ENCODE assay signal across 8 cellular contexts in the genomic region with DNA sequence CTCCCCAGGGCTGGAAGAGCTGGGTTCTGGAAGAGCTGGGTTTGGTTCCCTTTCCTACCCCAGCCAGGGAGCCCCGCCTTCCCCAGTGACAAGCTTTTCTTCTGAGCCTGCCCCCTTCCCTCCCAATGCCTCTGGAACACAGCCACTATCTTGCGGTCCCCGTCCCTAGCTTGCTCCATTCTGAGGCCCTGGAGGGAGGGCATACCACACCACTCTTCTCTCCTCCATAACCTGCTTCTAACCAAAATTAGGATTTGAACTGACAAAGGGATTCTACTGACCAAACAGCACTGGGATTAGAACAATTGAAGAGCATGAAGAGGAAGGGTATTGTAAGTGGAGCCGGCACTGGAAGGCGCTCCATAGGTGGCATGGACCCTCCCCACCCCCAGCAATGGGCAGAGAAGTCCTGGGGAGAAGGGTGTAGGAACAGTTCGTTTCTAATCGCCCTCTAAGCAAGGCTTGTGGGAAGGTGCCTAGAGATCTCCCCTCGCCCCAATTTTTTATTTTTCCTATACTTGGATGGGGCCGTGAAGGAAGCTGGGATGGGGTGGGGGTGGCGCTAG. TPM values are rescaled to one million over a fixed set of nuclear protein-coding genes. Genes with fewer than 3 reads are reported as not detected.
A peak's percentile ranks its signal among the peaks of the same experiment; 100 is the strongest.
DNase-seq lines count a peak whose midpoint lies in the region; ATAC-seq and TF ChIP-seq lines count a peak whose summit lies in the region.

No MANE protein-coding gene starts in this region.

- peaks cover 4 to 49% (median 43%) of the 10 kb centered on the region in 11 experiments; a peak in 19 of 22 replicates for H4K20me1 ChIP-seq in BLaER1 treated with 17β-estradiol and CSF1 and Interleukin-3, amounts not matched to agents 10 nM and 100 nM
- no peaks in the 10 kb centered on the region for H4K20me1 ChIP-seq in SU-DHL-6 (ENCODE audit: low read depth, low read length)

- H3K27me3 Mint-ChIP-seq in endothelial cell (ENCODE audit: unreplicated experiment), result peaks cover 10% of the 10 kb centered on the region

- CTCF ChIA-PET in HEK293 (lab: Yijun Ruan, JAX), result interaction anchor here (1.1 to 4.3 kb wide), 3 partner anchors 9 to 153 kb away, joined by 4 to 88 read pairs (median 56); no protein-coding TSS in a partner anchor

- peak overlapping the region; percentile 85 to 99 (median 94) for H3K4me2 ChIP-seq in BLaER1 treated with 17β-estradiol and CSF1 and Interleukin-3, amounts not matched to agents 10 nM and 100 nM
- H3K4me2 ChIP-seq in SU-DHL-6 (ENCODE audit: low read depth, low read length, poor library complexity, severe bottlenecking), result peak overlapping the region; percentile 66

- TF ChIP-seq POLR2A in tibial nerve (IDR thresholded peaks at IDR 0.05), result peak in 1 of 2 donors; percentile 21

- H3K27me3 ChIP-seq in BLaER1 treated with 17β-estradiol and CSF1 and Interleukin-3, amounts not matched to agents 10 nM and 100 nM, result no peaks in the 10 kb centered on the region
- H3K27me3 ChIP-seq in SU-DHL-6 (ENCODE audit: low read length) (no peaks in the 10 kb centered on the region), tibial nerve (no peaks in the 10 kb centered on the region)

- DNase-seq in endothelial cell (ENCODE audit: low spot score) (peak; percentile 20), middle frontal gyrus (ENCODE audit: extremely low spot score, low spot score) (peak; percentile 37), tibial nerve (ENCODE audit: low spot score in 2 of 2) (peak in 1 of 2 donors; percentile 56), NCI-H1092 (lab: John Stamatoyannopoulos, UW) (no peak)

- no peaks in the 10 kb centered on the region; the same call in 1 of the 2 replicates for H3K79me2 ChIP-seq in SU-DHL-6 (ENCODE audit: insufficient read depth, low read length)

- peaks cover 19% of the 10 kb centered on the region for H3K36me3 Mint-ChIP-seq in endothelial cell (ENCODE audit: low read depth, unreplicated experiment)

- peak overlapping the region; percentile 82 to 92 (median 87) for H3K9ac ChIP-seq in BLaER1 treated with 17β-estradiol and CSF1 and Interleukin-3, amounts not matched to agents 10 nM and 100 nM
- H3K9ac ChIP-seq in SU-DHL-6 (ENCODE audit: low read length), result peak overlapping the region; percentile 67

- 2 to 5% methylated on average over 9 to 10 of the region's 10 CpGs for WGBS in tibial nerve, 2 donors

- H3K4me1 ChIP-seq in BLaER1 treated with 17β-estradiol and CSF1 and Interleukin-3, amounts not matched to agents 10 nM and 100 nM, result peaks cover 39 to 51% (median 46%) of the 10 kb centered on the region in 10 experiments
- no peaks in the 10 kb centered on the region for H3K4me1 ChIP-seq in HEK293 (ENCODE audit: control insufficient read depth, insufficient read depth, low read length)
- H3K4me1 ChIP-seq in tibial nerve, result peaks cover 0 to 34% (median 12%) of the 10 kb centered on the region in 4 donors

- no peaks in the 10 kb centered on the region for H3K9me2 ChIP-seq in SU-DHL-6 (replicated peaks; ENCODE audit: insufficient read depth, low read length)

- H3K27ac Mint-ChIP-seq in endothelial cell (ENCODE audit: unreplicated experiment), result no peak overlapping the region

- peak in 1 of 2 donors; percentile 15 for TF ChIP-seq EP300 in tibial nerve (IDR thresholded peaks at IDR 0.05)

- H3K4me3 ChIP-seq in BLaER1 treated with 17β-estradiol and CSF1 and Interleukin-3, amounts not matched to agents 10 nM and 100 nM, result peak overlapping the region; percentile 66 to 87 (median 81)
- H3K4me3 ChIP-seq in HEK293 (ENCODE audit: low read depth, low read length), result peak overlapping the region; percentile 31; the same call in 1 of the 2 replicates
- peak overlapping the region; percentile 59 for H3K4me3 ChIP-seq in SU-DHL-6 (ENCODE audit: insufficient read depth, low read length, poor library complexity, severe bottlenecking)
- peak overlapping the region; percentile 66 to 75 (median 71) for H3K4me3 ChIP-seq in tibial nerve

- H3K9me3 Mint-ChIP-seq in endothelial cell (ENCODE audit: unreplicated experiment), result no peaks in the 10 kb centered on the region

- no peaks in the 10 kb centered on the region for H3F3A ChIP-seq in SU-DHL-6 (ENCODE audit: insufficient read depth)

- POLR2A ChIA-PET in HEK293 (lab: Yijun Ruan, JAX), result interaction anchor here (3.2 kb wide), 1 partner anchor 51 kb away, joined by 17 read pairs; the partner anchor contains the start of gene CLSPN

- peak overlapping the region; percentile 92 for H3K4me3 Mint-ChIP-seq in endothelial cell (ENCODE audit: unreplicated experiment)

- TF ChIP-seq CTCF in HEK293 (tag by site-specific recombination; IDR thresholded peaks at IDR 0.05) (no peak), SU-DHL-6 (IDR thresholded peaks at IDR 0.05; ENCODE audit: insufficient read depth, low read length, poor library complexity, severe bottlenecking) (no peak), endothelial cell (IDR thresholded peaks at IDR 0.05; ENCODE audit: unreplicated experiment) (no peak), tibial nerve (IDR thresholded peaks at IDR 0.05) (no peak)

- no peaks in the 10 kb centered on the region for H3K9me3 ChIP-seq in BLaER1 treated with 17β-estradiol and CSF1 and Interleukin-3, amounts not matched to agents 10 nM and 100 nM (replicated peaks in 1 of 11)
- H3K9me3 ChIP-seq in HEK293 (ENCODE audit: control insufficient read depth, insufficient read depth, low read depth, low read length) (no peaks in the 10 kb centered on the region), SU-DHL-6 (ENCODE audit: insufficient read depth, low read length) (no peaks in the 10 kb centered on the region), tibial nerve (no peaks in the 10 kb centered on the region)

- H2AFZ ChIP-seq in SU-DHL-6 (ENCODE audit: low read depth, low read length, severe bottlenecking), result peak overlapping the region; percentile 77

- peaks cover 24% of the 10 kb centered on the region for H3K4me1 Mint-ChIP-seq in endothelial cell (ENCODE audit: unreplicated experiment)

- peaks cover 15 to 35% (median 31%) of the 10 kb centered on the region in 11 experiments; a peak in 21 of 22 replicates for H3K36me3 ChIP-seq in BLaER1 treated with 17β-estradiol and CSF1 and Interleukin-3, amounts not matched to agents 10 nM and 100 nM
- peaks cover 0 to 48% of the 10 kb centered on the region in 2 experiments; a peak in 1 of 3 replicates for H3K36me3 ChIP-seq in HEK293 (ENCODE audit: control insufficient read depth in 2 of 2, insufficient read depth in 1 of 2, low read length in 2 of 2)
- H3K36me3 ChIP-seq in SU-DHL-6 (ENCODE audit: low read length), result no peaks in the 10 kb centered on the region
- peaks cover 0 to 31% (median 0%) of the 10 kb centered on the region in 3 donors for H3K36me3 ChIP-seq in tibial nerve

- H3K27ac ChIP-seq in BLaER1 treated with 17β-estradiol and CSF1 and Interleukin-3, amounts not matched to agents 10 nM and 100 nM, result peak overlapping the region; percentile 70 to 92 (median 87); a peak in 21 of 22 replicates
- H3K27ac ChIP-seq in HEK293 (ENCODE audit: extremely low read depth, low read depth, low read length) (peak overlapping the region; percentile 51; the same call in 1 of the 2 replicates), SU-DHL-6 (ENCODE audit: low read depth, low read length) (peak overlapping the region; percentile 41; the same call in 1 of the 2 replicates), tibial nerve (peak overlapping the region; percentile 78 to 91 (median 90))

- no peak for ATAC-seq in HG02759 (IDR thresholded peaks at IDR 0.05; ENCODE audit: unreplicated experiment)

TF ChIP-seq in HEK293, 187 proteins besides CTCF, POLR2A, EP300 and RAD21 (continues in another document):
- TF ChIP-seq ZFP37 (tag by site-specific recombination; IDR thresholded peaks at IDR 0.05) (no peak), ZBTB21 (tag by site-specific recombination; IDR thresholded peaks at IDR 0.05) (no peak), MEIS1 (CRISPR knock-in tag; IDR thresholded peaks at IDR 0.05; ENCODE audit: borderline replicate concordance) (no peak), ZNF121 (tag by site-specific recombination; IDR thresholded peaks at IDR 0.05) (no peak), ZNF426 (tag by site-specific recombination; IDR thresholded peaks at IDR 0.05) (no peak), ZNF335 (tag by site-specific recombination; conservative IDR thresholded peaks at IDR 0.05) (peak; percentile 56)
- TF ChIP-seq, protein P1, sequence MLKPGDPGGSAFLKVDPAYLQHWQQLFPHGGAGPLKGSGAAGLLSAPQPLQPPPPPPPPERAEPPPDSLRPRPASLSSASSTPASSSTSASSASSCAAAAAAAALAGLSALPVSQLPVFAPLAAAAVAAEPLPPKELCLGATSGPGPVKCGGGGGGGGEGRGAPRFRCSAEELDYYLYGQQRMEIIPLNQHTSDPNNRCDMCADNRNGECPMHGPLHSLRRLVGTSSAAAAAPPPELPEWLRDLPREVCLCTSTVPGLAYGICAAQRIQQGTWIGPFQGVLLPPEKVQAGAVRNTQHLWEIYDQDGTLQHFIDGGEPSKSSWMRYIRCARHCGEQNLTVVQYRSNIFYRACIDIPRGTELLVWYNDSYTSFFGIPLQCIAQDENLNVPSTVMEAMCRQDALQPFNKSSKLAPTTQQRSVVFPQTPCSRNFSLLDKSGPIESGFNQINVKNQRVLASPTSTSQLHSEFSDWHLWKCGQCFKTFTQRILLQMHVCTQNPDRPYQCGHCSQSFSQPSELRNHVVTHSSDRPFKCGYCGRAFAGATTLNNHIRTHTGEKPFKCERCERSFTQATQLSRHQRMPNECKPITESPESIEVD (tag by site-specific recombination; IDR thresholded peaks at IDR 0.05), result no peak
- TF ChIP-seq, protein P2, sequence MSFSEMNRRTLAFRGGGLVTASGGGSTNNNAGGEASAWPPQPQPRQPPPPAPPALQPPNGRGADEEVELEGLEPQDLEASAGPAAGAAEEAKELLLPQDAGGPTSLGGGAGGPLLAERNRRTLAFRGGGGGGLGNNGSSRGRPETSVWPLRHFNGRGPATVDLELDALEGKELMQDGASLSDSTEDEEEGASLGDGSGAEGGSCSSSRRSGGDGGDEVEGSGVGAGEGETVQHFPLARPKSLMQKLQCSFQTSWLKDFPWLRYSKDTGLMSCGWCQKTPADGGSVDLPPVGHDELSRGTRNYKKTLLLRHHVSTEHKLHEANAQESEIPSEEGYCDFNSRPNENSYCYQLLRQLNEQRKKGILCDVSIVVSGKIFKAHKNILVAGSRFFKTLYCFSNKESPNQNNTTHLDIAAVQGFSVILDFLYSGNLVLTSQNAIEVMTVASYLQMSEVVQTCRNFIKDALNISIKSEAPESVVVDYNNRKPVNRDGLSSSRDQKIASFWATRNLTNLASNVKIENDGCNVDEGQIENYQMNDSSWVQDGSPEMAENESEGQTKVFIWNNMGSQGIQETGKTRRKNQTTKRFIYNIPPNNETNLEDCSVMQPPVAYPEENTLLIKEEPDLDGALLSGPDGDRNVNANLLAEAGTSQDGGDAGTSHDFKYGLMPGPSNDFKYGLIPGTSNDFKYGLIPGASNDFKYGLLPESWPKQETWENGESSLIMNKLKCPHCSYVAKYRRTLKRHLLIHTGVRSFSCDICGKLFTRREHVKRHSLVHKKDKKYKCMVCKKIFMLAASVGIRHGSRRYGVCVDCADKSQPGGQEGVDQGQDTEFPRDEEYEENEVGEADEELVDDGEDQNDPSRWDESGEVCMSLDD (tag by site-specific recombination; IDR thresholded peaks at IDR 0.05), result 0 out of 2 replicates have a peak, but pooled peaks have one; percentile 21

RNA-seq across cellular contexts. Expression of gene C1orf216, which starts 0.7 kb away (rescaled TPM):
- total RNA-seq in endothelial cell (ENCODE audit: unreplicated experiment) (13.5 TPM), tibial nerve (10 to 100 TPM; 23.4 to 28.3 (median 26.8) TPM)

RNA-seq across cellular contexts. Expression of gene CLSPN, which starts 51.8 kb away (rescaled TPM):
- total RNA-seq in endothelial cell (ENCODE audit: unreplicated experiment) (12.3 TPM), tibial nerve (under 1 TPM in 3 of 4 donors, not detected in 1; under 0.01 to 0.42 (median 0.30) TPM)

Comparison
In these comparisons a context has a peak if more than half of its experiments do, and no peak if none do; other contexts are left out.
1. H3K4me3 ChIP-seq: peak in every context shown above with its lines; median percentile 81 in BLaER1 treated with 17β-estradiol and CSF1 and Interleukin-3, amounts not matched to agents 10 nM and 100 nM; 71 in tibial nerve; 59 in SU-DHL-6; 31 in HEK293.